Comparison of ENCODE assay signal across 20 cellular contexts in genomic region chr3:10804183-10804648, GRCh38. TPM values are rescaled to one million over a fixed set of nuclear protein-coding genes. Genes with fewer than 3 reads are reported as not detected.
A peak's percentile ranks its signal among the peaks of the same experiment; 100 is the strongest.
DNase-seq lines count a peak whose midpoint lies in the region; ATAC-seq and TF ChIP-seq lines count a peak whose summit lies in the region.
"Had no signal": no experiment of that assay in that cellular context is flagged by ENCODE, and none has a peak within 500 bp of the region (broad histone marks: within the 10 kb centered on the region; RNA-seq: fewer than 3 reads in every experiment).

No MANE protein-coding gene starts in this region.

- peak; percentile 36 for DNase-seq in HT-29 (ENCODE audit: low spot score)
- peak; percentile 16 for DNase-seq in SW480 (ENCODE audit: low spot score)
- peak; percentile 99 to 100 for DNase-seq in foreskin keratinocyte
- no peak for DNase-seq in GF-D8 (lab: John Stamatoyannopoulos, UW)
- DNase-seq in NOMO-1 treated with dmso at 0.1 percent for 144 hours (lab: John Stamatoyannopoulos, UW; ENCODE audit: unreplicated experiment): no peak
- DNase-seq in NOMO-1 treated with DMSO at 0.1 percent for 48 hours (lab: John Stamatoyannopoulos, UW; ENCODE audit: unreplicated experiment): no peak
- DNase-seq in COR-L47 (lab: John Stamatoyannopoulos, UW): no peak
- DNase-seq: activated CD4-positive, alpha-beta T cell treated with anti-CD3 and anti-CD28 coated beads for 36 hours; activated naive CD4-positive, alpha-beta T cell treated with anti-CD3 and anti-CD28 coated beads, Interleukin-2, amount 10 ng/mL, durations not matched to agents 7 days and 5 days; activated T-cell treated with anti-CD3 and anti-CD28 coated beads, Interleukin-2, amount 50 U/mL, for 48 hours; anterior cingulate cortex; CD4-positive, alpha-beta T cell; DMS79; NCI-H1694 treated with DMSO at 0.1 percent for 48 hours; OCI-M1; stimulated activated CD4-positive, alpha-beta T cell treated with anti-CD3 and anti-CD28 coated beads, Interleukin-1b, Interleukin-23, amount 100 ng/mL, for 48 hours had no signal

- peaks cover 29% of the 10 kb centered on the region for H3K4me1 ChIP-seq in foreskin keratinocyte

- peak overlapping the region; percentile 93 for H3K27ac ChIP-seq in foreskin keratinocyte

- ATAC-seq in foreskin keratinocyte: peak; percentile 96
- ATAC-seq: activated CD4-positive, alpha-beta T cell treated with anti-CD3 and anti-CD28 coated beads for 36 hours; stimulated activated effector memory CD8-positive, alpha-beta T cell treated with anti-CD3 and anti-CD28 coated beads, Interleukin-12 subunit alpha, Interleukin-12 subunit beta, amount 100 ng/mL, for 72 hours had no signal

- peak; percentile 56 for TF ChIP-seq CTCF in foreskin keratinocyte (conservative IDR thresholded peaks at IDR 0.05)

- no peaks in the 10 kb centered on the region for H3K27me3 ChIP-seq in foreskin keratinocyte

RNA-seq across cellular contexts. Expression of gene SLC6A11, which starts 11.8 kb away (rescaled TPM):
- total RNA-seq in HT-29 (2014; rRNA removed; shearing (Covaris generic)): not detected in 2 replicates
- total RNA-seq in foreskin keratinocyte: 4.4 and 5.7 TPM in 2 replicates
- 2.1 and 3.1 TPM in 2 replicates for polyA plus RNA-seq in foreskin keratinocyte
- total RNA-seq: activated CD4-positive, alpha-beta T cell treated with anti-CD3 and anti-CD28 coated beads for 36 hours; activated CD8-positive, alpha-beta memory T cell treated with anti-CD3 and anti-CD28 coated beads for 36 hours; CD4-positive, alpha-beta T cell; epithelial cell of proximal tubule had no signal
- polyA plus RNA-seq: IgD-negative memory B cell had no signal

Comparison
In these comparisons a context has a peak if more than half of its experiments do, and no peak if none do; other contexts are left out.
1. DNase-seq: peak in HT-29 (single experiment), SW480 (single experiment) and foreskin keratinocyte (2 of 2); none in GF-D8 (single experiment), NOMO-1 treated with dmso at 0.1 percent for 144 hours (single experiment), NOMO-1 treated with DMSO at 0.1 percent for 48 hours (single experiment) and COR-L47 (single experiment).